ENCODE assay signal across 1 cellular context in the genomic region with DNA sequence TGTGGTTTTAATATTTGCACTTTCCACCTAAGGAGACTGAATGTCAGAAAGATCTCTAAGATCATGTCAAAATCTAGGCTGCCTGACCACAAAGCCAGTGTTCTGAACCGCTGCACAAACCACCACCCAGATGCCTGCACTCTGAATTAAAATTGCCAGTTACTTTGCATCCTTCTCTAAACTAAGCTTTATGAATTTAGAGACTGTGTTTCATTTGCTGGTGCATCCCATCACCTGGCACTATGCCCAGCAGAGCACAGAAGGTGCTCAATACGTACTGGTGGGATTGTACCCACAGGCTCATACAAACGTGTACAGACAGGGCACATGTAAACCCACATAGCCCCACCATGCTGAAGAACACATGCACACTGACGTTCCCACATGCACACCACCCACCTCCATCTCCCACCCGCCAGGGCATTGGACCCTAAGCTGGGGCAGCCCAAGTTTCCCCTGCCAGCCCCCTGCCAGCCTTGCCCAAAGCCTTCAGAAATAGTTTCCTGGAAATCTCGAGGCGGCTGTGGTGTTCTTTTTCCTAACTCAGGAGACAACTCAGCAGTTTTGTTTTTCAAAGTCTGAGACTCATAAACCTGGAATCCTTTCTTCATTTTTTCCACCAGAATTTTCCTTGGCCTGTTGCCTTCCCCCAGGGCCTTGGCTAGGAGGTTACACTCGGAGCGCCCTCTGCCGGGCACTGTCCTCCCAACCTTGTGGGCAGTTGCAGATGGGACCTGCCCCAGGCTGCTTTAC.
A peak's percentile ranks its signal among the peaks of the same experiment; 100 is the strongest.
TF ChIP-seq lines count a peak whose summit lies in the region.

No MANE protein-coding gene starts in this region.

TF ChIP-seq in GM12878, 131 proteins besides CTCF, POLR2A, EP300 and RAD21 (continued from another document):
- no peak for TF ChIP-seq E4F1 (IDR thresholded peaks at IDR 0.05; ENCODE audit: borderline replicate concordance, partially characterized antibody)
- TF ChIP-seq, protein P1, sequence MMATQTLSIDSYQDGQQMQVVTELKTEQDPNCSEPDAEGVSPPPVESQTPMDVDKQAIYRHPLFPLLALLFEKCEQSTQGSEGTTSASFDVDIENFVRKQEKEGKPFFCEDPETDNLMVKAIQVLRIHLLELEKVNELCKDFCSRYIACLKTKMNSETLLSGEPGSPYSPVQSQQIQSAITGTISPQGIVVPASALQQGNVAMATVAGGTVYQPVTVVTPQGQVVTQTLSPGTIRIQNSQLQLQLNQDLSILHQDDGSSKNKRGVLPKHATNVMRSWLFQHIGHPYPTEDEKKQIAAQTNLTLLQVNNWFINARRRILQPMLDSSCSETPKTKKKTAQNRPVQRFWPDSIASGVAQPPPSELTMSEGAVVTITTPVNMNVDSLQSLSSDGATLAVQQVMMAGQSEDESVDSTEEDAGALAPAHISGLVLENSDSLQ (IDR thresholded peaks at IDR 0.05): no peak
- TF ChIP-seq CBFB (IDR thresholded peaks at IDR 0.05; ENCODE audit: low read depth): peak; percentile 64; the same call in 1 of the 2 replicates
- no peak for TF ChIP-seq TCF3 (IDR thresholded peaks at IDR 0.05; ENCODE audit: borderline replicate concordance, insufficient read depth, low read depth, low read length)
- TF ChIP-seq ZNF384 (IDR thresholded peaks at IDR 0.05; ENCODE audit: borderline replicate concordance, low read depth, low read length): no peak
- TF ChIP-seq, protein P2, sequence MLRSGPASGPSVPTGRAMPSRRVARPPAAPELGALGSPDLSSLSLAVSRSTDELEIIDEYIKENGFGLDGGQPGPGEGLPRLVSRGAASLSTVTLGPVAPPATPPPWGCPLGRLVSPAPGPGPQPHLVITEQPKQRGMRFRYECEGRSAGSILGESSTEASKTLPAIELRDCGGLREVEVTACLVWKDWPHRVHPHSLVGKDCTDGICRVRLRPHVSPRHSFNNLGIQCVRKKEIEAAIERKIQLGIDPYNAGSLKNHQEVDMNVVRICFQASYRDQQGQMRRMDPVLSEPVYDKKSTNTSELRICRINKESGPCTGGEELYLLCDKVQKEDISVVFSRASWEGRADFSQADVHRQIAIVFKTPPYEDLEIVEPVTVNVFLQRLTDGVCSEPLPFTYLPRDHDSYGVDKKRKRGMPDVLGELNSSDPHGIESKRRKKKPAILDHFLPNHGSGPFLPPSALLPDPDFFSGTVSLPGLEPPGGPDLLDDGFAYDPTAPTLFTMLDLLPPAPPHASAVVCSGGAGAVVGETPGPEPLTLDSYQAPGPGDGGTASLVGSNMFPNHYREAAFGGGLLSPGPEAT (IDR thresholded peaks at IDR 0.05; ENCODE audit: low read depth): 0 out of 2 replicates have a peak, but pooled peaks have one; percentile 29
- TF ChIP-seq CHD1 (IDR thresholded peaks at IDR 0.05; ENCODE audit: low read depth, low read length): no peak
- no peak for TF ChIP-seq TCF7 (IDR thresholded peaks at IDR 0.05; ENCODE audit: borderline replicate concordance)
- no peak; the same call in 1 of the 2 replicates for TF ChIP-seq E2F4 (IDR thresholded peaks at IDR 0.05; ENCODE audit: low read depth, low read length)
- TF ChIP-seq ZNF622 (IDR thresholded peaks at IDR 0.05): no peak
- TF ChIP-seq POU2F2 (IDR thresholded peaks at IDR 0.05; ENCODE audit: borderline replicate concordance, low read depth, low read length): no peak
- no peak for TF ChIP-seq ZNF207 (IDR thresholded peaks at IDR 0.05; ENCODE audit: borderline replicate concordance)
- no peak for TF ChIP-seq CREM (IDR thresholded peaks at IDR 0.05; ENCODE audit: low read depth)
- TF ChIP-seq EED (IDR thresholded peaks at IDR 0.05; ENCODE audit: low read depth): peak; percentile 76
- TF ChIP-seq GATAD2B (conservative IDR thresholded peaks at IDR 0.05; ENCODE audit: low read depth): no peak; the same call in 1 of the 2 replicates
- TF ChIP-seq HDAC6 (IDR thresholded peaks at IDR 0.05; ENCODE audit: unreplicated experiment): no peak
- TF ChIP-seq IKZF2 (IDR thresholded peaks at IDR 0.05): peak; percentile 48 to 49
- TF ChIP-seq, protein P3, sequence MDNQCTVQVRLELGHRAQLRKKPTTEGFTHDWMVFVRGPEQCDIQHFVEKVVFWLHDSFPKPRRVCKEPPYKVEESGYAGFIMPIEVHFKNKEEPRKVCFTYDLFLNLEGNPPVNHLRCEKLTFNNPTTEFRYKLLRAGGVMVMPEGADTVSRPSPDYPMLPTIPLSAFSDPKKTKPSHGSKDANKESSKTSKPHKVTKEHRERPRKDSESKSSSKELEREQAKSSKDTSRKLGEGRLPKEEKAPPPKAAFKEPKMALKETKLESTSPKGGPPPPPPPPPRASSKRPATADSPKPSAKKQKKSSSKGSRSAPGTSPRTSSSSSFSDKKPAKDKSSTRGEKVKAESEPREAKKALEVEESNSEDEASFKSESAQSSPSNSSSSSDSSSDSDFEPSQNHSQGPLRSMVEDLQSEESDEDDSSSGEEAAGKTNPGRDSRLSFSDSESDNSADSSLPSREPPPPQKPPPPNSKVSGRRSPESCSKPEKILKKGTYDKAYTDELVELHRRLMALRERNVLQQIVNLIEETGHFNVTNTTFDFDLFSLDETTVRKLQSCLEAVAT (IDR thresholded peaks at IDR 0.05): peak; percentile 45; the same call in 1 of the 2 replicates
- TF ChIP-seq IKZF1 (conservative IDR thresholded peaks at IDR 0.05): peak; percentile 72
- no peak for TF ChIP-seq MYB (IDR thresholded peaks at IDR 0.05; ENCODE audit: borderline replicate concordance, low read depth, low read length)
- TF ChIP-seq SMAD5 (IDR thresholded peaks at IDR 0.05; ENCODE audit: low read depth): no peak
- TF ChIP-seq SP1 (IDR thresholded peaks at IDR 0.05; ENCODE audit: low read depth, low read length): no peak
